Comparison of ENCODE assay signal across 18 cellular contexts in the genomic region with DNA sequence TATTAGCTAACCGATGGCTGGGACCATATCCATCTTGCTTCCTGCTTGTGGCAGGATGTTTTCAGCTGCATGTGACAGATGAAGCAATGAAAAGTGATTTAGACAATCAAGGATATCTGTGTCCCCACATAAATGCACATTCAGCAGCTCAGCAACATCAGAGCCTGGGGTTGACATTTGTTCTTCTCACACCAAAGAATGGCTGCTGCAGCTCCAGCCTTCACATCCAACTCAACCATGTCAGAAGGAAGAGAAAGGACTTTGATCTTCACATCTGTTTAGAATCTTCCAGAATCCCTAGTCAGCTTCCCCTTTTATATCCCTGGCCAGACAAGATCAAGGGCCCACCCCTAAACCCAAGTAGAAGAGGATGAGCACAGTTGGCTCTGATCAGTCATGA. TPM values are rescaled to one million over a fixed set of nuclear protein-coding genes. Genes with fewer than 3 reads are reported as not detected.
A peak's percentile ranks its signal among the peaks of the same experiment; 100 is the strongest.
DNase-seq lines count a peak whose midpoint lies in the region; ATAC-seq and TF ChIP-seq lines count a peak whose summit lies in the region.
"Had no signal": no experiment of that assay in that cellular context is flagged by ENCODE, and none has a peak within 500 bp of the region (broad histone marks: within the 10 kb centered on the region; RNA-seq: fewer than 3 reads in every experiment).

No MANE protein-coding gene starts in this region.

- peaks cover 22% of the 10 kb centered on the region for H3K36me3 Mint-ChIP-seq in stimulated activated memory B cell treated with anti-CD40 and anti-IgM and Interleukin-4, amounts not matched to agents 10 μg/mL and 1 μg/mL and 100 μg/mL, for 72 hours
- H3K36me3 Mint-ChIP-seq: CD14-positive monocyte had no signal

- peak overlapping the region; percentile 50 for H3K9ac ChIP-seq in DND-41 (ENCODE audit: low read depth, low read length)

- H3K4me1 Mint-ChIP-seq in stimulated activated memory B cell treated with anti-CD40 and anti-IgM and Interleukin-4, amounts not matched to agents 10 μg/mL and 1 μg/mL and 100 μg/mL, for 72 hours = peaks cover 55% of the 10 kb centered on the region

- TF ChIP-seq CTCF in DND-41 (IDR thresholded peaks at IDR 0.05; ENCODE audit: borderline replicate concordance, extremely low read depth, low read length, poor library complexity, severe bottlenecking) (no peak), WERI-Rb-1 (IDR thresholded peaks at IDR 0.05; ENCODE audit: low read depth, low read length) (no peak), upper lobe of right lung (IDR thresholded peaks at IDR 0.05) (no peak)

- peaks cover 14% of the 10 kb centered on the region for H3K9me3 Mint-ChIP-seq in stimulated activated memory B cell treated with anti-CD40 and anti-IgM and Interleukin-4, amounts not matched to agents 10 μg/mL and 1 μg/mL and 100 μg/mL, for 72 hours
- H3K9me3 Mint-ChIP-seq: CD4-positive, alpha-beta T cell had no signal

- H3K79me2 ChIP-seq in DND-41 (ENCODE audit: insufficient read depth, low read length) = no peaks in the 10 kb centered on the region

- H3K27me3 ChIP-seq in DND-41 (ENCODE audit: insufficient read depth, low read length, poor library complexity) = no peaks in the 10 kb centered on the region
- no peaks in the 10 kb centered on the region for H3K27me3 ChIP-seq in WERI-Rb-1 (ENCODE audit: insufficient read depth, low read depth, severe bottlenecking)
- H3K27me3 ChIP-seq in upper lobe of right lung = no peaks in the 10 kb centered on the region

- intact Hi-C loops in upper lobe of right lung (cut with DNase I) = no loop called here

- no peak overlapping the region for H3K4me3 ChIP-seq in DND-41 (ENCODE audit: low read depth in 1 of 2, low read length in 2 of 2)
- no peak overlapping the region for H3K4me3 ChIP-seq in WERI-Rb-1 (ENCODE audit: low read depth, low read length)
- H3K4me3 ChIP-seq in upper lobe of right lung = no peak overlapping the region
- H3K4me3 ChIP-seq: GM23338 had no signal

- H3K9me3 ChIP-seq in DND-41 (ENCODE audit: insufficient read depth, low read length, severe bottlenecking) = peaks cover 14% of the 10 kb centered on the region
- no peaks in the 10 kb centered on the region for H3K9me3 ChIP-seq in WERI-Rb-1 (ENCODE audit: severe bottlenecking)
- H3K9me3 ChIP-seq in upper lobe of right lung = no peaks in the 10 kb centered on the region

- DNase-seq in DND-41 = no peak
- DNase-seq in WERI-Rb-1 = no peak
- DNase-seq in activated CD8-positive, alpha-beta memory T cell treated with anti-CD3 and anti-CD28 coated beads for 24 hours = no peak
- DNase-seq in upper lobe of right lung = no peak
- DNase-seq: CD4-positive, alpha-beta T cell; CD8-positive, alpha-beta memory T cell; DMS 273 treated with DMSO at 0.1 percent for 48 hours; DMS79; H9 had no signal

- H3K27ac ChIP-seq in DND-41 (ENCODE audit: low read length) (peak overlapping the region; percentile 94), WERI-Rb-1 (peak overlapping the region; percentile 93), upper lobe of right lung (no peak overlapping the region)

- ATAC-seq in DND-41 (ENCODE audit: insufficient read depth, low read depth) (no peak), GM21360 (IDR thresholded peaks at IDR 0.05; ENCODE audit: unreplicated experiment) (no peak), upper lobe of right lung (no peak)
- no peak for ATAC-seq in stimulated activated memory B cell treated with anti-CD40 and anti-IgM and Interleukin-4, amounts not matched to agents 10 μg/mL and 1 μg/mL and 100 μg/mL, for 72 hours
- ATAC-seq: GM23338, HCT116 had no signal

- peak overlapping the region; percentile 56 for H3K27ac Mint-ChIP-seq in stimulated activated memory B cell treated with anti-CD40 and anti-IgM and Interleukin-4, amounts not matched to agents 10 μg/mL and 1 μg/mL and 100 μg/mL, for 72 hours
- H3K27ac Mint-ChIP-seq: CD4-positive, alpha-beta T cell; CD8-positive, alpha-beta memory T cell; GM23338; H9 had no signal

- H3K4me2 ChIP-seq in DND-41 (ENCODE audit: insufficient read depth, low read length) = peak overlapping the region; percentile 59
- H3K4me2 ChIP-seq: GM23338 had no signal

- H3K4me1 ChIP-seq in DND-41 (ENCODE audit: insufficient read depth, low read length) (peaks cover 72% of the 10 kb centered on the region), upper lobe of right lung (no peaks in the 10 kb centered on the region)

- H3K36me3 ChIP-seq in DND-41 (ENCODE audit: insufficient read depth, low read length) (no peaks in the 10 kb centered on the region), WERI-Rb-1 (no peaks in the 10 kb centered on the region), upper lobe of right lung (no peaks in the 10 kb centered on the region)

- 0 out of 2 replicates have a peak overlapping the region, but pooled peaks have one; percentile 61 for H2AFZ ChIP-seq in DND-41 (ENCODE audit: low read depth, low read length)
- H2AFZ ChIP-seq: GM23338 had no signal

- H4K20me1 ChIP-seq in DND-41 (ENCODE audit: insufficient read depth, low read length) = no peaks in the 10 kb centered on the region

- H3K27me3 Mint-ChIP-seq in stimulated activated memory B cell treated with anti-CD40 and anti-IgM and Interleukin-4, amounts not matched to agents 10 μg/mL and 1 μg/mL and 100 μg/mL, for 72 hours = peaks cover 7% of the 10 kb centered on the region

- H3K4me3 Mint-ChIP-seq in stimulated activated memory B cell treated with anti-CD40 and anti-IgM and Interleukin-4, amounts not matched to agents 10 μg/mL and 1 μg/mL and 100 μg/mL, for 72 hours = no peak overlapping the region
- H3K4me3 Mint-ChIP-seq: CD14-positive monocyte; CD4-positive, alpha-beta T cell; CD8-positive, alpha-beta memory T cell; GM23338; H9 had no signal

RNA-seq across cellular contexts. Expression of a gene that starts 11.9 kb away (rescaled TPM):
- not detected for total RNA-seq in upper lobe of right lung
- total RNA-seq: A172; A673; CD4-positive, alpha-beta T cell; CD8-positive, alpha-beta memory T cell; Daoy; GM23338; H4 had no signal

RNA-seq across cellular contexts. Expression of a gene that starts 20.1 kb away (rescaled TPM):
- total RNA-seq in upper lobe of right lung = 42.3 TPM
